27 cellular contexts compared by ENCODE assay signal in the genomic region with DNA sequence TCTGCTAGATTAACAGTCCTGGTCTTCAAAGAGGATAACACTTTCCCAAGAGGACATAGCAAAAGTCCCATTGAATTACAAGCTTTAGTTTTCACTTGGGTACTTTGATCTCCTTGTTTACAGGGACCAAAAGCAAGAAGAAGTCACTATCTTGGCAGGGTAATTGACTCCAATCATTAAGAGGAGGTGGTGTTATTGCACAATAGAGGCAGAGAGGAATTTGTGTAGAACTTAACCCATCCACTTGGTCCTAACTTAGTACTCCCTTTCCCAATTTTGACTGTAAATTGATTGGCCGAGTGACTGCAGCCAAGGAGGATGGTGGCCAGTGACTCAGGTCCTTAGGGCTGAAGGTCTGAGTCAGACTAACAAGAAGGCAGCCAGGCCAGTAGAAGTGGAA. TPM values are rescaled to one million over a fixed set of nuclear protein-coding genes. Genes with fewer than 3 reads are reported as not detected.
"Had no signal": no experiment of that assay in that cellular context is flagged by ENCODE, and none has a peak within 500 bp of the region (broad histone marks: within the 10 kb centered on the region; RNA-seq: fewer than 3 reads in every experiment).

No MANE protein-coding gene starts in this region.

- H3K4me1 ChIP-seq: left ventricle myocardium inferior, lower lobe of right lung, pancreas, spleen, testis, transverse colon had no signal

- DNase-seq: effector CD4-positive, alpha-beta T cell; glutamatergic neuron; immature natural killer cell; left cardiac atrium; left ventricle myocardium inferior; lower lobe of right lung; midbrain; occipital lobe; pancreas; retina; spleen; stimulated activated CD4-positive, alpha-beta T cell treated with anti-CD3 and anti-CD28 coated beads, Interleukin-15, amount 100 ng/mL, for 24 hours; stimulated activated CD4-positive, alpha-beta T cell treated with anti-CD3 and anti-CD28 coated beads, Interleukin-1b, Interleukin-23, amount 100 ng/mL, for 48 hours; stimulated activated CD4-positive, alpha-beta T cell treated with anti-CD3 and anti-CD28 coated beads, Interleukin-4, amount 100 ng/mL, for 24 hours; transverse colon had no signal

- H3K27ac ChIP-seq: coronary artery, left ventricle myocardium inferior, lower lobe of right lung, pancreas, spleen, testis, transverse colon had no signal

- H3K36me3 ChIP-seq: left ventricle myocardium inferior, lower lobe of right lung, pancreas, spleen, transverse colon had no signal

- H3K27me3 ChIP-seq: pancreas, spleen, testis had no signal

- ATAC-seq: esophagus mucosa; lower lobe of right lung; sciatic nerve; stimulated activated memory B cell treated with anti-CD40 and anti-IgM and Interleukin-4, amounts not matched to agents 10 μg/mL and 1 μg/mL and 100 μg/mL, for 72 hours had no signal

- H3K4me3 ChIP-seq: coronary artery, left ventricle myocardium inferior, lower lobe of right lung, pancreas, spleen, testis, transverse colon had no signal

- H3K9me3 ChIP-seq: left ventricle myocardium inferior, lower lobe of right lung, pancreas, spleen, testis, transverse colon had no signal

RNA-seq across cellular contexts. Expression of a gene that starts 9.3 kb away (rescaled TPM):
- total RNA-seq: chondrocyte, dermis microvascular lymphatic vessel endothelial cell, esophagus mucosa, fibroblast of lung, left cardiac atrium, left ventricle myocardium inferior, lower lobe of right lung, pancreas, sciatic nerve, skeletal muscle tissue, spleen, subcutaneous adipose tissue, transverse colon had no signal
- polyA plus RNA-seq: fibroblast of lung, immature natural killer cell, keratinocyte, pancreas, spleen, urinary bladder had no signal
